In genomic region chr10:6273351-6273750, GRCh38 we compare ENCODE assay signal across 19 cellular contexts.
DNase-seq lines count a peak whose midpoint lies in the region; ATAC-seq and TF ChIP-seq lines count a peak whose summit lies in the region.
"Had no signal": no experiment of that assay in that cellular context is flagged by ENCODE, and none has a peak within 500 bp of the region (broad histone marks: within the 10 kb centered on the region; RNA-seq: fewer than 3 reads in every experiment).

No MANE protein-coding gene starts in this region.

- H3K4me1 Mint-ChIP-seq in CD14-positive monocyte: peaks cover 55% of the 10 kb centered on the region
- H3K4me1 Mint-ChIP-seq in CD8-positive, alpha-beta memory T cell: peaks cover 46 to 70% (median 47%) of the 10 kb centered on the region in 3 donors
- H3K4me1 Mint-ChIP-seq in central memory CD8-positive, alpha-beta T cell: peaks cover 33% of the 10 kb centered on the region
- peaks cover 43% of the 10 kb centered on the region for H3K4me1 Mint-ChIP-seq in nephron progenitor cell

- H3K27me3 Mint-ChIP-seq in CD14-positive monocyte (ENCODE audit: low read depth in 3 of 3) (peaks cover 1 to 10% (median 7%) of the 10 kb centered on the region in 3 donors), nephron progenitor cell (ENCODE audit: low read depth, poor library complexity) (peaks cover 8% of the 10 kb centered on the region)
- H3K27me3 Mint-ChIP-seq in CD8-positive, alpha-beta memory T cell: no peaks in the 10 kb centered on the region
- no peaks in the 10 kb centered on the region for H3K27me3 Mint-ChIP-seq in central memory CD8-positive, alpha-beta T cell
- H3K27me3 Mint-ChIP-seq: stimulated activated naive B cell treated with anti-CD40 and anti-IgM and Interleukin-4, amounts not matched to agents 10 μg/mL and 1 μg/mL and 100 μg/mL, for 72 hours had no signal

- H3K9me3 ChIP-seq in CD8-positive, alpha-beta memory T cell (ENCODE audit: low read length): no peaks in the 10 kb centered on the region
- H3K9me3 ChIP-seq: esophagus muscularis mucosa, pancreas, right lobe of liver, thyroid gland had no signal

- H3K9me3 Mint-ChIP-seq in CD14-positive monocyte (peaks cover 2 to 10% (median 7%) of the 10 kb centered on the region in 7 donors), nephron progenitor cell (peaks cover 4% of the 10 kb centered on the region)
- no peaks in the 10 kb centered on the region for H3K9me3 Mint-ChIP-seq in CD8-positive, alpha-beta memory T cell
- no peaks in the 10 kb centered on the region for H3K9me3 Mint-ChIP-seq in central memory CD8-positive, alpha-beta T cell

- H3K27ac Mint-ChIP-seq in CD14-positive monocyte: peak overlapping the region; percentile 97 to 100 (median 99)
- peak overlapping the region in 7 of 8 donors; percentile 32 to 98 (median 70) for H3K27ac Mint-ChIP-seq in CD8-positive, alpha-beta memory T cell
- peak overlapping the region; percentile 29 for H3K27ac Mint-ChIP-seq in central memory CD8-positive, alpha-beta T cell (ENCODE audit: low read depth)
- peak overlapping the region; percentile 61 for H3K27ac Mint-ChIP-seq in nephron progenitor cell
- H3K27ac Mint-ChIP-seq: stimulated activated naive B cell treated with anti-CD40 and anti-IgM and Interleukin-4, amounts not matched to agents 10 μg/mL and 1 μg/mL and 100 μg/mL, for 72 hours had no signal

- H3K4me3 ChIP-seq in CD8-positive, alpha-beta memory T cell (ENCODE audit: low read length): no peak overlapping the region
- H3K4me3 ChIP-seq: esophagus muscularis mucosa, pancreas, right lobe of liver, thyroid gland had no signal

- intact Hi-C loops in CD14-positive monocyte (cut with micrococcal nuclease): loop anchor here in 1 of 2 donors (5.0 to 10.0 kb wide), 2 partner anchors 36 to 911 kb away; no protein-coding TSS in a partner anchor

- peaks cover 43% of the 10 kb centered on the region for H3K4me1 ChIP-seq in CD8-positive, alpha-beta memory T cell (ENCODE audit: insufficient read depth, low read length)

- POLR2A ChIA-PET in CD8-positive, alpha-beta memory T cell (lab: Charles Lee): no interaction called here

- H3K36me3 Mint-ChIP-seq in CD14-positive monocyte (peaks cover 3 to 14% of the 10 kb centered on the region in 2 donors), nephron progenitor cell (ENCODE audit: low read depth) (peaks cover 10% of the 10 kb centered on the region)
- H3K36me3 Mint-ChIP-seq in CD8-positive, alpha-beta memory T cell: peaks cover 0 to 3% (median 0%) of the 10 kb centered on the region in 3 donors
- H3K36me3 Mint-ChIP-seq in central memory CD8-positive, alpha-beta T cell (ENCODE audit: insufficient read depth): peaks cover 16% of the 10 kb centered on the region

- no peak for TF ChIP-seq CTCF in CD14-positive monocyte (IDR thresholded peaks at IDR 0.05)
- TF ChIP-seq CTCF in nephron progenitor cell (IDR thresholded peaks at IDR 0.05): no peak

- DNase-seq in CD14-positive monocyte (ENCODE audit: low spot score) (no peak), nephron progenitor cell (no peak), NK-92 (lab: John Stamatoyannopoulos, UW; ENCODE audit: unreplicated experiment) (no peak)
- DNase-seq in CD8-positive, alpha-beta memory T cell: no peak
- DNase-seq in central memory CD8-positive, alpha-beta T cell (ENCODE audit: low spot score in 2 of 2): no peak
- DNase-seq: activated CD8-positive, alpha-beta memory T cell treated with anti-CD3 and anti-CD28 coated beads for 24 hours; Calu3; caudate nucleus; left ventricle myocardium superior; NCI-H1092; NCI-H2081 treated with DMSO at 0.1 percent for 48 hours; NCI-H526; pancreas; right lobe of liver; stimulated activated naive B cell treated with anti-CD40 and anti-IgM and Interleukin-4, amounts not matched to agents 10 μg/mL and 1 μg/mL and 100 μg/mL, for 72 hours; thyroid gland had no signal

- H3K4me3 Mint-ChIP-seq in CD14-positive monocyte (no peak overlapping the region), nephron progenitor cell (no peak overlapping the region)
- peak overlapping the region in 1 of 7 donors; percentile 51 for H3K4me3 Mint-ChIP-seq in CD8-positive, alpha-beta memory T cell
- H3K4me3 Mint-ChIP-seq in central memory CD8-positive, alpha-beta T cell: no peak overlapping the region
- H3K4me3 Mint-ChIP-seq: stimulated activated naive B cell treated with anti-CD40 and anti-IgM and Interleukin-4, amounts not matched to agents 10 μg/mL and 1 μg/mL and 100 μg/mL, for 72 hours had no signal

- H3K36me3 ChIP-seq in CD8-positive, alpha-beta memory T cell (ENCODE audit: insufficient read depth, low read length): no peaks in the 10 kb centered on the region
- H3K36me3 ChIP-seq: esophagus muscularis mucosa, pancreas, right lobe of liver, thyroid gland had no signal

- CTCF ChIA-PET in CD8-positive, alpha-beta memory T cell (lab: Charles Lee): interaction anchor here (1.2 kb wide), 1 partner anchor 71 kb away, joined by 4 read pairs; the partner anchor contains the start of gene PFKFB3

- no peak overlapping the region for H3K27ac ChIP-seq in CD8-positive, alpha-beta memory T cell (ENCODE audit: low read depth, low read length)
- H3K27ac ChIP-seq: esophagus muscularis mucosa, pancreas, thyroid gland had no signal

- H3K27me3 ChIP-seq in CD8-positive, alpha-beta memory T cell (ENCODE audit: insufficient read depth, low read length, poor library complexity, severe bottlenecking): no peaks in the 10 kb centered on the region
- H3K27me3 ChIP-seq: esophagus muscularis mucosa, pancreas, right lobe of liver, thyroid gland had no signal

- ATAC-seq in central memory CD8-positive, alpha-beta T cell (replicated peaks; ENCODE audit: extremely low read depth, poor library complexity, severe bottlenecking): no peak
- ATAC-seq in HG02610 (IDR thresholded peaks at IDR 0.05; ENCODE audit: unreplicated experiment) (no peak), HG03457 (IDR thresholded peaks at IDR 0.05; ENCODE audit: unreplicated experiment) (no peak)
- ATAC-seq: left ventricle myocardium superior; pancreas; stimulated activated naive B cell treated with anti-CD40 and anti-IgM and Interleukin-4, amounts not matched to agents 10 μg/mL and 1 μg/mL and 100 μg/mL, for 72 hours had no signal

Comparison
In these comparisons a context has a peak if more than half of its experiments do, and no peak if none do; other contexts are left out.
1. H3K27ac Mint-ChIP-seq: peak in every context shown above with its lines; median percentile 99 in CD14-positive monocyte; 70 in CD8-positive, alpha-beta memory T cell; 61 in nephron progenitor cell; 29 in central memory CD8-positive, alpha-beta T cell.